8 cellular contexts compared by ENCODE assay signal in the genomic region with DNA sequence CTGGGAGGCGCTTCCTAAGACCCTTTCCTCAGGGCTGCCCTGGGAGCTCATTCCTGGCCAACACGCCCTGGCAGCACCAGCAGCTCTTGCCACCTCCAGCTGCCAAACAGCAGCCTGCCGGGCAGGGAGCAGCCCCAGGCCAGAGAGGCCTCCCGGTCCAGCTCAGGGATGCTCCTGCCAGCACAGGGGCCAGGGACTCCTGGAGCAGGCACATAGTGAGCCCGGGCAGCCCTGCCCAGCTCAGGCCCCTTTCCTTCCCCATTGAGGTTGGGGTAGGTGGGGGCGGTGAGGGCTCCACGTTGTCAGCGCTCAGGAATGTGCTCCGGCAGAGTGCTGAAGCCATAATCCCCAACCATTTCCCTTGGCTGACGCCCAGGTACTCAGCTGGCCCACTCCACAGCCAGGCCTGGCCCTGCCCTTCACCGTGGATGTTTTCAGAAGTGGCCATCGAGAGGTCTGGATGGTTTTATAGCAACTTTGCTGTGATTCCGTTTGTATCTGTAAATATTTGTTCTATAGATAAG. TPM values are rescaled to one million over a fixed set of nuclear protein-coding genes. Genes with fewer than 3 reads are reported as not detected.
DNase-seq lines count a peak whose midpoint lies in the region; ATAC-seq, FAIRE-seq and TF ChIP-seq lines count a peak whose summit lies in the region.

No MANE protein-coding gene starts in this region.

- H3K9me1 ChIP-seq in keratinocyte (ENCODE audit: control insufficient read depth, extremely low read depth, insufficient read depth, low read length): no peaks in the 10 kb centered on the region

- FAIRE-seq in keratinocyte (lab: Jason Lieb, UNC): peak; percentile 95

- H3K27ac ChIP-seq in keratinocyte (ENCODE audit: control insufficient read depth, insufficient read depth, low read length): peak overlapping the region; percentile 34
- peak overlapping the region; percentile 43 for H3K27ac ChIP-seq in thymus (ENCODE audit: low read depth)

- dilution Hi-C loops in keratinocyte (cut with MboI; ENCODE audit: extremely low pct_ligation_motif_present, low sequenced_read_pairs): no loop called here

- ATAC-seq in HG03521 (IDR thresholded peaks at IDR 0.05; ENCODE audit: unreplicated experiment): no peak
- no peak for ATAC-seq in GM21423 (IDR thresholded peaks at IDR 0.05; ENCODE audit: unreplicated experiment)

- H3K4me1 ChIP-seq in keratinocyte (ENCODE audit: control insufficient read depth, extremely low read depth, insufficient read depth, low read length) (peaks cover 20% of the 10 kb centered on the region), thymus (ENCODE audit: control insufficient read depth, insufficient read depth, low read length) (no peaks in the 10 kb centered on the region)

- H3K27me3 ChIP-seq in keratinocyte (ENCODE audit: control insufficient read depth, extremely low read depth, insufficient read depth, low read length) (no peaks in the 10 kb centered on the region), thymus (ENCODE audit: control insufficient read depth, insufficient read depth) (no peaks in the 10 kb centered on the region)

- peak overlapping the region; percentile 20 for H3K4me2 ChIP-seq in keratinocyte (ENCODE audit: control insufficient read depth, extremely low read depth, insufficient read depth, low read depth, low read length)

- H3K36me3 ChIP-seq in keratinocyte (ENCODE audit: control insufficient read depth in 2 of 2, extremely low read depth in 1 of 2, insufficient read depth in 2 of 2, low read length in 2 of 2) (peaks cover 37 to 47% of the 10 kb centered on the region in 2 experiments), thymus (ENCODE audit: control insufficient read depth, insufficient read depth) (peaks cover 76% of the 10 kb centered on the region)

- H3K4me3 ChIP-seq in keratinocyte (ENCODE audit: control insufficient read depth in 2 of 3, extremely low read depth in 1 of 3, insufficient read depth in 2 of 3, low read depth in 1 of 3, low read length in 3 of 3) (no peak overlapping the region), thymus (ENCODE audit: low read length) (no peak overlapping the region)

- peaks cover 7% of the 10 kb centered on the region for H4K20me1 ChIP-seq in keratinocyte (ENCODE audit: control insufficient read depth, extremely low read depth, insufficient read depth, low read length)

- WGBS in thymus: 87% methylated on average over 13 of the region's 13 CpGs

- H3K9ac ChIP-seq in keratinocyte (ENCODE audit: control insufficient read depth, extremely low read depth, insufficient read depth, low read length): no peak overlapping the region

- TF ChIP-seq CTCF in keratinocyte (optimal IDR thresholded peaks at IDR 0.05 in 1 of 3, IDR thresholded peaks at IDR 0.05 in 1 of 3, conservative IDR thresholded peaks at IDR 0.05 in 1 of 3; ENCODE audit: extremely low read depth in 1 of 3, insufficient read depth in 2 of 3, low read length in 3 of 3): no peak

- H2AFZ ChIP-seq in keratinocyte (ENCODE audit: control insufficient read depth, low read length): no peak overlapping the region

- DNase-seq in HS-27A (ENCODE audit: low read depth): peak; percentile 94
- DNase-seq in astrocyte of the hippocampus (ENCODE audit: low read depth, low spot score): peak; percentile 99
- no peak for DNase-seq in keratinocyte (ENCODE audit: low read depth, low spot score)
- DNase-seq in HuH-7.5 (ENCODE audit: low spot score): no peak
- DNase-seq in NK-92 (lab: John Stamatoyannopoulos, UW; ENCODE audit: unreplicated experiment): no peak

- no peaks in the 10 kb centered on the region for H3K9me3 ChIP-seq in keratinocyte (ENCODE audit: control insufficient read depth, low read depth, low read length)
- H3K9me3 ChIP-seq in thymus (ENCODE audit: control insufficient read depth): no peaks in the 10 kb centered on the region

- H3K79me2 ChIP-seq in keratinocyte (ENCODE audit: control insufficient read depth, insufficient read depth, low read length): peaks cover 7% of the 10 kb centered on the region

RNA-seq across cellular contexts. Expression of gene SLC39A13, which starts 7.6 kb away (rescaled TPM):
- polyA plus RNA-seq in keratinocyte (35.3 to 62.3 TPM (median 59.9 TPM) in 3 replicates), thymus (37.1 TPM)
- polyA plus RNA-seq in keratinocyte (2011; ENCODE audit: low read depth): 8.1 TPM
- 24.9 and 51.2 TPM in 2 replicates for polyA plus RNA-seq in keratinocyte (2011; cell fraction: cytosol; rRNA removed)
- 163 and 223 TPM in 2 replicates for polyA plus RNA-seq in keratinocyte (2011; cell fraction: nucleus; rRNA removed)
- 31.4 and 61.9 TPM in 2 replicates for polyA plus RNA-seq in keratinocyte (2012; ENCODE audit: low replicate concordance)
- polyA minus RNA-seq in keratinocyte: 24.6 to 50.4 TPM (median 25.7 TPM) in 3 replicates
- 68.1 TPM for polyA minus RNA-seq in keratinocyte (2011; cell fraction: cytosol; rRNA and poly(A)+ RNA removed)
- 65.1 and 68.7 TPM in 2 replicates for polyA minus RNA-seq in keratinocyte (2011; cell fraction: nucleus; rRNA and poly(A)+ RNA removed)

RNA-seq across cellular contexts. Expression of gene PSMC3, which starts 10.2 kb away (rescaled TPM):
- 96.1 to 172 TPM (median 156 TPM) in 3 replicates for polyA plus RNA-seq in keratinocyte
- 30.4 TPM for polyA plus RNA-seq in keratinocyte (2011; ENCODE audit: low read depth)
- 149 and 155 TPM in 2 replicates for polyA plus RNA-seq in keratinocyte (2011; cell fraction: cytosol; rRNA removed)
- polyA plus RNA-seq in keratinocyte (2011; cell fraction: nucleus; rRNA removed): 97.3 and 102 TPM in 2 replicates
- 56.4 and 229 TPM in 2 replicates for polyA plus RNA-seq in keratinocyte (2012; ENCODE audit: low replicate concordance)
- 77.7 to 116 TPM (median 97.4 TPM) in 3 replicates for polyA minus RNA-seq in keratinocyte
- polyA minus RNA-seq in keratinocyte (2011; cell fraction: cytosol; rRNA and poly(A)+ RNA removed): 70.0 TPM
- polyA minus RNA-seq in keratinocyte (2011; cell fraction: nucleus; rRNA and poly(A)+ RNA removed): 28.4 and 42.4 TPM in 2 replicates
- 104 TPM for polyA plus RNA-seq in thymus

RNA-seq across cellular contexts. Expression of gene RAPSN, which starts 32.9 kb away (rescaled TPM):
- polyA plus RNA-seq in keratinocyte (0.07 to 0.44 TPM (median 0.28 TPM) in 3 replicates), thymus (0.66 TPM)
- polyA plus RNA-seq in keratinocyte (2011; ENCODE audit: low read depth): 0.50 TPM
- polyA plus RNA-seq in keratinocyte (2011; cell fraction: cytosol; rRNA removed): 0.04 and 0.06 TPM in 2 replicates
- 1.0 and 1.1 TPM in 2 replicates for polyA plus RNA-seq in keratinocyte (2011; cell fraction: nucleus; rRNA removed)
- polyA plus RNA-seq in keratinocyte (2012; ENCODE audit: low replicate concordance): 0.32 and 0.49 TPM in 2 replicates
- 0.22 to 0.99 TPM in 2 of 3 replicates, not detected in the other for polyA minus RNA-seq in keratinocyte
- not detected for polyA minus RNA-seq in keratinocyte (2011; cell fraction: cytosol; rRNA and poly(A)+ RNA removed)
- 1.6 and 5.3 TPM in 2 replicates for polyA minus RNA-seq in keratinocyte (2011; cell fraction: nucleus; rRNA and poly(A)+ RNA removed)

RNA-seq across cellular contexts. Expression of gene SPI1, which starts 37.7 kb away (rescaled TPM):
- polyA plus RNA-seq in keratinocyte (not detected in 3 replicates), thymus (40.0 TPM)
- polyA plus RNA-seq in keratinocyte (2011; ENCODE audit: low read depth): not detected
- not detected in 2 replicates for polyA plus RNA-seq in keratinocyte (2011; cell fraction: cytosol; rRNA removed)
- not detected in 2 replicates for polyA plus RNA-seq in keratinocyte (2011; cell fraction: nucleus; rRNA removed)
- polyA plus RNA-seq in keratinocyte (2012; ENCODE audit: low replicate concordance): not detected in 2 replicates
- polyA minus RNA-seq in keratinocyte: 0.13 TPM in 1 of 3 replicates, not detected in the others
- not detected for polyA minus RNA-seq in keratinocyte (2011; cell fraction: cytosol; rRNA and poly(A)+ RNA removed)
- polyA minus RNA-seq in keratinocyte (2011; cell fraction: nucleus; rRNA and poly(A)+ RNA removed): not detected in 2 replicates

Comparison
In these comparisons a context has a peak if more than half of its experiments do, and no peak if none do; other contexts are left out.
1. DNase-seq: peak in HS-27A (single experiment) and astrocyte of the hippocampus (single experiment); none in keratinocyte (single experiment), HuH-7.5 (single experiment) and NK-92 (single experiment).